22 cellular contexts compared by ENCODE assay signal in genomic region chr9:131614340-131614739, GRCh38.
"Had no signal": no experiment of that assay in that cellular context is flagged by ENCODE, and none has a peak within 500 bp of the region (broad histone marks: within the 10 kb centered on the region; RNA-seq: fewer than 3 reads in every experiment).

No MANE protein-coding gene starts in this region.

- H3K9me3 ChIP-seq: adrenal gland, body of pancreas, gastrocnemius medialis, left lung, spleen had no signal

- H3K9me3 Mint-ChIP-seq: activated CD4-positive, alpha-beta memory T cell treated with anti-CD3 and anti-CD28 coated beads for 36 hours; activated CD4-positive, alpha-beta T cell treated with anti-CD3 and anti-CD28 coated beads, Interleukin-2, amount 10 ng/mL, durations not matched to agents 24 days and 14 days; activated naive CD4-positive, alpha-beta T cell treated with anti-CD3 and anti-CD28 coated beads for 36 hours; activated naive CD8-positive, alpha-beta T cell treated with anti-CD3 and anti-CD28 coated beads for 36 hours; natural killer cell; stimulated activated naive CD8-positive, alpha-beta T cell treated with anti-CD3 and anti-CD28 coated beads, Interleukin-15, amount 100 ng/mL, for 72 hours; type B pancreatic cell had no signal

- H3K27ac ChIP-seq: adrenal gland, body of pancreas, gastrocnemius medialis, left lung, spleen, VCaP had no signal

- H3K27me3 ChIP-seq: adrenal gland, body of pancreas, gastrocnemius medialis, left lung, spleen had no signal

- H3K4me3 ChIP-seq: adrenal gland, body of pancreas, gastrocnemius medialis, left lung, spleen had no signal

- H3K27ac Mint-ChIP-seq: activated CD4-positive, alpha-beta memory T cell treated with anti-CD3 and anti-CD28 coated beads for 36 hours; activated CD4-positive, alpha-beta T cell treated with anti-CD3 and anti-CD28 coated beads, Interleukin-2, amount 10 ng/mL, durations not matched to agents 24 days and 14 days; activated naive CD4-positive, alpha-beta T cell treated with anti-CD3 and anti-CD28 coated beads for 36 hours; activated naive CD8-positive, alpha-beta T cell treated with anti-CD3 and anti-CD28 coated beads for 36 hours; type B pancreatic cell had no signal

- ATAC-seq: body of pancreas; gastrocnemius medialis; left lung; right cardiac atrium; stimulated activated naive CD8-positive, alpha-beta T cell treated with anti-CD3 and anti-CD28 coated beads, Interleukin-15, amount 100 ng/mL, for 72 hours had no signal

- H3K27me3 Mint-ChIP-seq: activated CD4-positive, alpha-beta memory T cell treated with anti-CD3 and anti-CD28 coated beads for 36 hours; activated CD4-positive, alpha-beta T cell treated with anti-CD3 and anti-CD28 coated beads, Interleukin-2, amount 10 ng/mL, durations not matched to agents 24 days and 14 days; activated naive CD8-positive, alpha-beta T cell treated with anti-CD3 and anti-CD28 coated beads for 36 hours; stimulated activated naive CD8-positive, alpha-beta T cell treated with anti-CD3 and anti-CD28 coated beads, Interleukin-15, amount 100 ng/mL, for 72 hours; type B pancreatic cell had no signal

- H3K4me1 Mint-ChIP-seq: activated naive CD8-positive, alpha-beta T cell treated with anti-CD3 and anti-CD28 coated beads for 36 hours; stimulated activated naive CD8-positive, alpha-beta T cell treated with anti-CD3 and anti-CD28 coated beads, Interleukin-15, amount 100 ng/mL, for 72 hours had no signal

- H3K4me3 Mint-ChIP-seq: activated CD4-positive, alpha-beta memory T cell treated with anti-CD3 and anti-CD28 coated beads for 36 hours; activated CD4-positive, alpha-beta T cell treated with anti-CD3 and anti-CD28 coated beads, Interleukin-2, amount 10 ng/mL, durations not matched to agents 24 days and 14 days; activated naive CD4-positive, alpha-beta T cell treated with anti-CD3 and anti-CD28 coated beads for 36 hours; activated naive CD8-positive, alpha-beta T cell treated with anti-CD3 and anti-CD28 coated beads for 36 hours; natural killer cell; stimulated activated naive CD8-positive, alpha-beta T cell treated with anti-CD3 and anti-CD28 coated beads, Interleukin-15, amount 100 ng/mL, for 72 hours; type B pancreatic cell had no signal

- DNase-seq: activated CD4-positive, alpha-beta memory T cell treated with anti-CD3 and anti-CD28 coated beads for 36 hours; activated CD4-positive, alpha-beta T cell treated with anti-CD3 and anti-CD28 coated beads, Interleukin-2, amount 10 ng/mL, durations not matched to agents 24 days and 14 days; activated CD4-positive, CD25-positive, alpha-beta regulatory T cell treated with anti-CD3 and anti-CD28 coated beads, Interleukin-2, amount 50 U/mL, for 72 hours; activated CD8-positive, alpha-beta memory T cell treated with anti-CD3 and anti-CD28 coated beads, Interleukin-2, amount 50 U/mL, for 48 hours; activated effector memory CD4-positive, alpha-beta T cell treated with anti-CD3 and anti-CD28 coated beads, Interleukin-2, amount 50 U/mL, for 16 hours; activated naive CD4-positive, alpha-beta T cell treated with anti-CD3 and anti-CD28 coated beads for 36 hours; activated naive CD8-positive, alpha-beta T cell treated with anti-CD3 and anti-CD28 coated beads for 36 hours; adrenal gland; body of pancreas; effector CD8-positive, alpha-beta T cell; gastrocnemius medialis; glutamatergic neuron; midbrain; natural killer cell; spleen; stimulated activated naive CD8-positive, alpha-beta T cell treated with anti-CD3 and anti-CD28 coated beads, Interleukin-15, amount 100 ng/mL, for 72 hours; substantia nigra; T-helper 1 cell had no signal
